In the genomic region with DNA sequence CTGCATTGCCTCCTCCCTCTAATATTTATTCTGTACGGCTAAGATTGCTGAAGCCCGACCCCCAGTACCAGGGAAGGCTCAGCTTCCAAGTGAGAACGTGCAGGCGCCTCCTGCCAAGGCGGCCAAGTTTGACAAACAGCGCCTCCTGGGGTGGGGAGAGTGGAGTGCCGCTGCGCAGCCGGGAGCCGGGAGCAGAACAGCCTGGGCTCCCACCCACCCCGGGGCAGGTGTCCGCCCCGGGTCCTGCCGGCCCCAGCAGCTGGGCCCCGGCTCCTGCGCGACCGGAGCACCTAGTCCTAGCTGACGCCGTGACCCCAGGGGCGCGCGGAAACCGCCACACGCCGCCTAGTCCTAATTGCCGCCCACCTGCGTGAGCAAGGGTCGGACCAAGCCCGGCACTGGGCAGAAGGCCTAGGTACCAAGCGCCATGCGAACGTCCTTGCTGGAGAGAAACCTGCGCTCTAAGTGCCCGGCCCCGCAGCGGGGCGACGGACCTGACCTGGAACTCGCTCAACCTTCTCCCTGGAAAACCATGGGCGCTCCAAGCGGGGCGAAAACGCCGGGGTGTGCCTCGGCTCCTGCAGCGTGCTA, we compare ENCODE assay signal across 8 cellular contexts. TPM values are rescaled to one million over a fixed set of nuclear protein-coding genes. Genes with fewer than 3 reads are reported as not detected.
DNase-seq lines count a peak whose midpoint lies in the region; ATAC-seq lines count a peak whose summit lies in the region.

No MANE protein-coding gene starts in this region.

- H3K27me3 Mint-ChIP-seq in T-helper 1 cell treated with Interleukin-12 subunit alpha and Interleukin-12 subunit beta and Interleukin-4 antibody, amounts not matched to agents 30 μg/mL and 1 μg/mL, for 36 hours (ENCODE audit: low read depth) = peaks cover 65% of the 10 kb centered on the region

- ATAC-seq in left cardiac atrium = peak; percentile 19 to 37
- no peak for ATAC-seq in HG02938 (IDR thresholded peaks at IDR 0.05; ENCODE audit: unreplicated experiment)
- no peak for ATAC-seq in HG03196 (IDR thresholded peaks at IDR 0.05; ENCODE audit: unreplicated experiment)

- peak overlapping the region; percentile 31 for H3K27ac Mint-ChIP-seq in T-helper 1 cell treated with Interleukin-12 subunit alpha and Interleukin-12 subunit beta and Interleukin-4 antibody, amounts not matched to agents 30 μg/mL and 1 μg/mL, for 36 hours

- intact Hi-C loops in left cardiac atrium (cut with DNase I) = no loop called here

- DNase-seq in DMS 273 (lab: John Stamatoyannopoulos, UW; ENCODE audit: unreplicated experiment) (peak; percentile 89), DMS 273 treated with DMSO at 0.1 percent for 48 hours (lab: John Stamatoyannopoulos, UW) (no peak), left cardiac atrium (no peak), SHP77 treated with DMSO at 0.1 percent for 48 hours (lab: John Stamatoyannopoulos, UW) (no peak)
- DNase-seq in stimulated activated CD4-positive, alpha-beta T cell treated with anti-CD3 and anti-CD28 coated beads, Interleukin-1b, Interleukin-23, amount 100 ng/mL, for 48 hours = peak; percentile 61

- H3K9me3 Mint-ChIP-seq in T-helper 1 cell treated with Interleukin-12 subunit alpha and Interleukin-12 subunit beta and Interleukin-4 antibody, amounts not matched to agents 30 μg/mL and 1 μg/mL, for 36 hours = peaks cover 3% of the 10 kb centered on the region

- H3K36me3 Mint-ChIP-seq in T-helper 1 cell treated with Interleukin-12 subunit alpha and Interleukin-12 subunit beta and Interleukin-4 antibody, amounts not matched to agents 30 μg/mL and 1 μg/mL, for 36 hours (ENCODE audit: low read depth) = peaks cover 6% of the 10 kb centered on the region

- H3K4me3 Mint-ChIP-seq in T-helper 1 cell treated with Interleukin-12 subunit alpha and Interleukin-12 subunit beta and Interleukin-4 antibody, amounts not matched to agents 30 μg/mL and 1 μg/mL, for 36 hours = no peak overlapping the region

- peaks cover 11% of the 10 kb centered on the region for H3K4me1 Mint-ChIP-seq in T-helper 1 cell treated with Interleukin-12 subunit alpha and Interleukin-12 subunit beta and Interleukin-4 antibody, amounts not matched to agents 30 μg/mL and 1 μg/mL, for 36 hours (ENCODE audit: low read depth)

RNA-seq across cellular contexts. Expression of gene EBF3, which starts 5.0 kb away (rescaled TPM):
- 10 to 100 TPM in 1 of 2 donors, 1 to 10 TPM in 1; 6.0 to 10.1 TPM for total RNA-seq in left cardiac atrium

Comparison
In these comparisons a context has a peak if more than half of its experiments do, and no peak if none do; other contexts are left out.
1. DNase-seq: peak in DMS 273 (single experiment) and stimulated activated CD4-positive, alpha-beta T cell treated with anti-CD3 and anti-CD28 coated beads, Interleukin-1b, Interleukin-23, amount 100 ng/mL, for 48 hours (single experiment); none in DMS 273 treated with DMSO at 0.1 percent for 48 hours (single experiment), left cardiac atrium (single experiment) and SHP77 treated with DMSO at 0.1 percent for 48 hours (single experiment).
2. ATAC-seq: peak in left cardiac atrium (2 of 2); none in HG02938 (single experiment) and HG03196 (single experiment).